ENCODE assay signal across 13 cellular contexts in genomic region chr22:29626497-29627195, GRCh38. TPM values are rescaled to one million over a fixed set of nuclear protein-coding genes. Genes with fewer than 3 reads are reported as not detected.
DNase-seq lines count a peak whose midpoint lies in the region; ATAC-seq and TF ChIP-seq lines count a peak whose summit lies in the region.
"Had no signal": no experiment of that assay in that cellular context is flagged by ENCODE, and none has a peak within 500 bp of the region (broad histone marks: within the 10 kb centered on the region; RNA-seq: fewer than 3 reads in every experiment).

No MANE protein-coding gene starts in this region.

- H3K27me3 ChIP-seq in IMR-90 (ENCODE audit: control insufficient read depth, insufficient read depth, low read length): no peaks in the 10 kb centered on the region
- H3K27me3 ChIP-seq: BLaER1, tibial nerve had no signal

- dilution Hi-C loops in IMR-90 (cut with HindIII; ENCODE audit: low sequenced_read_pairs, unreplicated experiment): no loop called here

- H2AFZ ChIP-seq in IMR-90 (replicated peaks; ENCODE audit: low read length, poor library complexity): no peak overlapping the region

- peak overlapping the region; percentile 62; the same call in 1 of the 2 replicates for H3K14ac ChIP-seq in IMR-90 (replicated peaks; ENCODE audit: low read depth, low read length)

- peak overlapping the region; percentile 43 to 83; a peak in 3 of 4 replicates for H4K8ac ChIP-seq in IMR-90 (ENCODE audit: low read depth in 2 of 2, low read length in 2 of 2)

- peak overlapping the region; percentile 50; the same call in 1 of the 2 replicates for H3K23ac ChIP-seq in IMR-90 (ENCODE audit: low read depth, low read length)

- CTCF ChIA-PET in IMR-90 (lab: Yijun Ruan, JAX): interaction anchor here (0.6 to 2.2 kb wide), 4 partner anchors 9 to 462 kb away, joined by 3 to 13 read pairs (median 5); no protein-coding TSS in a partner anchor

- peak overlapping the region; percentile 77 for H3K18ac ChIP-seq in IMR-90 (ENCODE audit: low read depth, low read length)

- peak overlapping the region; percentile 92 for H3K27ac ChIP-seq in IMR-90 (ENCODE audit: insufficient read depth, low read length)
- H3K27ac ChIP-seq: BLaER1, tibial nerve had no signal

- peaks cover 30% of the 10 kb centered on the region for H3K9me1 ChIP-seq in IMR-90 (ENCODE audit: insufficient read depth, low read length)

- H3K4me2 ChIP-seq in IMR-90 (ENCODE audit: low read depth, low read length): peak overlapping the region; percentile 60
- H3K4me2 ChIP-seq: BLaER1 had no signal

- TF ChIP-seq RAD21 in IMR-90 (IDR thresholded peaks at IDR 0.05; ENCODE audit: low read length): no peak

- DNase-seq in AG08396 (ENCODE audit: low spot score) (peak; percentile 58), IMR-90 (peak; percentile 91), astrocyte of the spinal cord (ENCODE audit: low read depth, low spot score) (peak; percentile 78), iris pigment epithelial cell (ENCODE audit: low read depth) (peak; percentile 94), GM19238 (ENCODE audit: insufficient read length, low spot score) (no peak), NK-92 (lab: John Stamatoyannopoulos, UW; ENCODE audit: unreplicated experiment) (no peak), DMS53 (lab: John Stamatoyannopoulos, UW) (no peak)
- DNase-seq in activated effector memory CD4-positive, alpha-beta T cell treated with anti-CD3 and anti-CD28 coated beads, Interleukin-2, amount 50 U/mL, for 16 hours: no peak
- DNase-seq: activated naive CD4-positive, alpha-beta T cell treated with anti-CD3 and anti-CD28 coated beads, Interleukin-2, amount 10 ng/mL, durations not matched to agents 7 days and 5 days had no signal

- H3K79me1 ChIP-seq in IMR-90 (ENCODE audit: low read depth in 1 of 2, low read length in 2 of 2): peaks cover 44 to 80% of the 10 kb centered on the region in 2 experiments

- peak overlapping the region; percentile 60; the same call in 2 of the 3 replicates for H2BK15ac ChIP-seq in IMR-90 (ENCODE audit: low read depth, low read length)

- peak overlapping the region; percentile 100 for H2BK5ac ChIP-seq in IMR-90 (ENCODE audit: low read depth, low read length, poor library complexity, severe bottlenecking)

- H4K91ac ChIP-seq in IMR-90 (ENCODE audit: insufficient read depth, low read depth, low read length): peak overlapping the region; percentile 61

- peak overlapping the region; percentile 82 for H3K4ac ChIP-seq in IMR-90 (ENCODE audit: low read depth, low read length)

- H4K5ac ChIP-seq in IMR-90 (ENCODE audit: low read depth, low read length): peak overlapping the region; percentile 66

- POLR2A ChIA-PET in IMR-90 (lab: Charles Lee; ENCODE audit: unreplicated experiment): no interaction called here

- no peak for TF ChIP-seq CTCF in IMR-90 (conservative IDR thresholded peaks at IDR 0.05; ENCODE audit: low read depth, low read length)
- TF ChIP-seq CTCF in astrocyte of the spinal cord (IDR thresholded peaks at IDR 0.05; ENCODE audit: low read depth, low read length): no peak

- H4K20me1 ChIP-seq in IMR-90 (ENCODE audit: insufficient read depth, low read length): peaks cover 11% of the 10 kb centered on the region; the same call in 1 of the 2 replicates

- peak overlapping the region; percentile 75; the same call in 1 of the 2 replicates for H2AK5ac ChIP-seq in IMR-90 (ENCODE audit: low read depth, low read length)

- H2AK9ac ChIP-seq in IMR-90 (replicated peaks; ENCODE audit: low read depth, low read length, poor library complexity): no peak overlapping the region

- peaks cover 32% of the 10 kb centered on the region for H3K4me1 ChIP-seq in IMR-90 (ENCODE audit: control insufficient read depth, insufficient read depth, low read length)

- H3K36me3 ChIP-seq in IMR-90 (ENCODE audit: control insufficient read depth, insufficient read depth, low read length): peaks cover 1% of the 10 kb centered on the region; the same call in 1 of the 2 replicates
- H3K36me3 ChIP-seq: BLaER1, tibial nerve had no signal

- peak overlapping the region; percentile 57; the same call in 1 of the 2 replicates for H2BK20ac ChIP-seq in IMR-90 (ENCODE audit: low read depth, low read length)

- intact Hi-C loops in IMR-90 (cut with micrococcal nuclease): loop anchor here (5.0 kb wide), 2 partner anchors 34 to 74 kb away; partner anchors contain the start of gene THOC5

- H3K56ac ChIP-seq in IMR-90 (ENCODE audit: extremely low read depth, insufficient read depth, low read length): no peak overlapping the region

- peak; percentile 51 for ATAC-seq in IMR-90 (ENCODE audit: low read depth)
- ATAC-seq: K562, sciatic nerve had no signal

- peak overlapping the region; percentile 60; the same call in 1 of the 2 replicates for H3K9ac ChIP-seq in IMR-90 (ENCODE audit: low read depth, low read length)
- H3K9ac ChIP-seq: BLaER1 had no signal

- no peaks in the 10 kb centered on the region for H3K9me3 ChIP-seq in IMR-90 (ENCODE audit: control insufficient read depth, insufficient read depth, low read length)
- H3K9me3 ChIP-seq: BLaER1, tibial nerve had no signal

- H3K4me3 ChIP-seq in IMR-90 (ENCODE audit: insufficient read depth, low read depth, low read length) (no peak overlapping the region), astrocyte of the spinal cord (ENCODE audit: low read depth, low read length) (no peak overlapping the region)
- H3K4me3 ChIP-seq: BLaER1, K562, tibial nerve had no signal

- BruUV-seq in IMR-90 (replicated peaks; lab: Mats Ljungman, UMichigan): no TSS peak

- in situ Hi-C loops in IMR-90 (cut with MboI; ENCODE audit: low sequenced_read_pairs) (no loop called here), astrocyte of the spinal cord (cut with HindIII; ENCODE audit: low sequenced_read_pairs) (no loop called here)

- TF ChIP-seq POLR2A in IMR-90 (IDR thresholded peaks at IDR 0.05; ENCODE audit: low read depth, low read length): no peak

- H2BK120ac ChIP-seq in IMR-90 (ENCODE audit: low read depth, low read length): peak overlapping the region; percentile 90

- no CpG with 5 or more reads among the region's 3 CpGs for WGBS in IMR-90 (ENCODE audit: extremely low coverage in 2 of 2, insufficient read length in 1 of 2), 2 experiments

TF ChIP-seq in IMR-90, 13 proteins besides CTCF, POLR2A, EP300 and RAD21:
- no peak for TF ChIP-seq CHD1 (IDR thresholded peaks at IDR 0.05; ENCODE audit: low read depth, low read length)
- TF ChIP-seq BHLHE40 (IDR thresholded peaks at IDR 0.05; ENCODE audit: low read depth, low read length): peak; percentile 37; the same call in 1 of the 2 replicates
- peak; percentile 95 for TF ChIP-seq CEBPB (IDR thresholded peaks at IDR 0.05; ENCODE audit: low read depth, low read length)
- TF ChIP-seq RCOR1 (IDR thresholded peaks at IDR 0.05; ENCODE audit: insufficient replicate concordance, low read length): no peak

RNA-seq across cellular contexts. Expression of gene NF2, which starts 23.2 kb away (rescaled TPM):
- 151 and 181 TPM in 2 replicates for total RNA-seq in IMR-90 (2012; rRNA removed)
- polyA plus RNA-seq in IMR-90 (2012; rRNA removed): 56.5 and 59.0 TPM in 2 replicates
- polyA plus RNA-seq in IMR-90 (2012; cell fraction: cytosol; rRNA removed): 34.7 and 46.5 TPM in 2 replicates
- polyA plus RNA-seq in IMR-90 (2012; cell fraction: nucleus; rRNA removed; ENCODE audit: low replicate concordance): 36.3 and 38.6 TPM in 2 replicates

RNA-seq across cellular contexts. Expression of gene NIPSNAP1, which starts 45.7 kb away (rescaled TPM):
- 61.4 and 68.3 TPM in 2 replicates for total RNA-seq in IMR-90 (2012; rRNA removed)
- 64.6 and 69.7 TPM in 2 replicates for polyA plus RNA-seq in IMR-90 (2012; rRNA removed)
- polyA plus RNA-seq in IMR-90 (2012; cell fraction: cytosol; rRNA removed): 50.9 and 61.4 TPM in 2 replicates
- polyA plus RNA-seq in IMR-90 (2012; cell fraction: nucleus; rRNA removed; ENCODE audit: low replicate concordance): 47.0 and 55.4 TPM in 2 replicates

Comparison
In these comparisons a context has a peak if more than half of its experiments do, and no peak if none do; other contexts are left out.
1. DNase-seq: peak in AG08396 (single experiment), IMR-90 (single experiment), astrocyte of the spinal cord (single experiment) and iris pigment epithelial cell (single experiment); none in GM19238 (single experiment), NK-92 (single experiment), activated effector memory CD4-positive, alpha-beta T cell treated with anti-CD3 and anti-CD28 coated beads, Interleukin-2, amount 50 U/mL, for 16 hours (single experiment) and DMS53 (single experiment).